Comparison of ENCODE assay signal across 1 cellular context in the genomic region with DNA sequence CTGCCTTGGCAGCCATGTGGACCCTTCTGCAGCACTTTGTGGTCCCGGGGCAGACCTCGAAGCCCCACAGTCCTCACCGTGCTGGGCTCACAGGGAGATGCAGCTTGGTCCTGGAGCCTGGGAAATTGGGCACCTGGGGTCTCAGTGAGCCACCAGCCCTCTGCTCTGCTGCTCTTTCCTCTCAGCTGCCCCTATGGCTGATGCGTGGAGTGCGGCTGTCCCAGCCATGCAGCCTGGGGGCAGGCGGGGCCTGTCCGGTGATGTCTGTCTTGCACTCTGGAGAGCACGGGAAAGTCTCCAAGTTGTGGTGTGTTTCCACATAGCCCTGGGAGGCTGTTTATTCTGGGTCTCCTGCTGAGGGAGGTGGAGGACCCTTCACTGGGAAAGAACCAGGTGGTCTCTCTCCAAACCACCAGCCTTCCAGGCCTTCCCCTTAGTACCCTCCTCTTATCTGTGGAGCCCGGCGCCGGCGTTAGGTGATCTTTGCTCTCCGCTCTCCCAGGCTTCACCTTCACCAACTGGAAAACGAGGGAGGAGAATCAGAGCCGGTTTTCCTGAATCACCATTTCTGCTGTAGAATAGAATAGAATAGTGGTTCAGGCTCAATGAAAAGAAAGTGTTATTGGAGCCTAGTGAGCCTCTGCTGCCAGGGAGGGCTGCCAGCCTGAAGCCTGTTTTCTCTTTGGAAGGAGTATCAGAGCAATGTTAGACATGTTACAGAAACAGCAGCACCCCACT.
TF ChIP-seq lines count a peak whose summit lies in the region.

No MANE protein-coding gene starts in this region.

TF ChIP-seq in HepG2, 621 proteins besides CTCF, POLR2A, EP300 and RAD21 (continued from another document):
- TF ChIP-seq, protein P1, sequence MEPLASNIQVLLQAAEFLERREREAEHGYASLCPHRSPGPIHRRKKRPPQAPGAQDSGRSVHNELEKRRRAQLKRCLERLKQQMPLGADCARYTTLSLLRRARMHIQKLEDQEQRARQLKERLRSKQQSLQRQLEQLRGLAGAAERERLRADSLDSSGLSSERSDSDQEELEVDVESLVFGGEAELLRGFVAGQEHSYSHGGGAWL (CRISPR knock-in tag; IDR thresholded peaks at IDR 0.05): no peak
- TF ChIP-seq, protein P2, sequence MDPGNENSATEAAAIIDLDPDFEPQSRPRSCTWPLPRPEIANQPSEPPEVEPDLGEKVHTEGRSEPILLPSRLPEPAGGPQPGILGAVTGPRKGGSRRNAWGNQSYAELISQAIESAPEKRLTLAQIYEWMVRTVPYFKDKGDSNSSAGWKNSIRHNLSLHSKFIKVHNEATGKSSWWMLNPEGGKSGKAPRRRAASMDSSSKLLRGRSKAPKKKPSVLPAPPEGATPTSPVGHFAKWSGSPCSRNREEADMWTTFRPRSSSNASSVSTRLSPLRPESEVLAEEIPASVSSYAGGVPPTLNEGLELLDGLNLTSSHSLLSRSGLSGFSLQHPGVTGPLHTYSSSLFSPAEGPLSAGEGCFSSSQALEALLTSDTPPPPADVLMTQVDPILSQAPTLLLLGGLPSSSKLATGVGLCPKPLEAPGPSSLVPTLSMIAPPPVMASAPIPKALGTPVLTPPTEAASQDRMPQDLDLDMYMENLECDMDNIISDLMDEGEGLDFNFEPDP (CRISPR knock-in tag; conservative IDR thresholded peaks at IDR 0.05): no peak
- TF ChIP-seq ZNF891 (CRISPR knock-in tag; IDR thresholded peaks at IDR 0.05): no peak; the same call in 1 of the 2 replicates
- TF ChIP-seq ZNF484 (CRISPR knock-in tag; IDR thresholded peaks at IDR 0.05; ENCODE audit: borderline replicate concordance, low read depth): no peak
- TF ChIP-seq RFX5 (IDR thresholded peaks at IDR 0.05; ENCODE audit: low read depth, low read length): no peak
- TF ChIP-seq MEIS2 (CRISPR knock-in tag; IDR thresholded peaks at IDR 0.05): no peak; the same call in 1 of the 2 replicates
- TF ChIP-seq ZNF33B (CRISPR knock-in tag; IDR thresholded peaks at IDR 0.05): no peak
- no peak for TF ChIP-seq ZNF24 (IDR thresholded peaks at IDR 0.05)
- TF ChIP-seq, protein P3, sequence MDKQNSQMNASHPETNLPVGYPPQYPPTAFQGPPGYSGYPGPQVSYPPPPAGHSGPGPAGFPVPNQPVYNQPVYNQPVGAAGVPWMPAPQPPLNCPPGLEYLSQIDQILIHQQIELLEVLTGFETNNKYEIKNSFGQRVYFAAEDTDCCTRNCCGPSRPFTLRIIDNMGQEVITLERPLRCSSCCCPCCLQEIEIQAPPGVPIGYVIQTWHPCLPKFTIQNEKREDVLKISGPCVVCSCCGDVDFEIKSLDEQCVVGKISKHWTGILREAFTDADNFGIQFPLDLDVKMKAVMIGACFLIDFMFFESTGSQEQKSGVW (CRISPR knock-in tag; IDR thresholded peaks at IDR 0.05; ENCODE audit: borderline replicate concordance): no peak
- no peak for TF ChIP-seq HNRNPH1 (optimal IDR thresholded peaks at IDR 0.05; ENCODE audit: low read depth, low read length)
- TF ChIP-seq ZFYVE20 (CRISPR knock-in tag; IDR thresholded peaks at IDR 0.05; ENCODE audit: borderline replicate concordance, low read depth): no peak
- TF ChIP-seq ZFP82 (CRISPR knock-in tag; IDR thresholded peaks at IDR 0.05; ENCODE audit: borderline replicate concordance): no peak
- TF ChIP-seq SOX5 (CRISPR knock-in tag; IDR thresholded peaks at IDR 0.05; ENCODE audit: borderline replicate concordance): no peak; the same call in 1 of the 2 replicates
- no peak for TF ChIP-seq SP2 (CRISPR knock-in tag; IDR thresholded peaks at IDR 0.05)
- no peak for TF ChIP-seq ARNT2 (CRISPR knock-in tag; IDR thresholded peaks at IDR 0.05; ENCODE audit: low read depth)
- no peak for TF ChIP-seq ZBTB38 (CRISPR knock-in tag; IDR thresholded peaks at IDR 0.05)
- no peak for TF ChIP-seq ZSCAN25 (CRISPR knock-in tag; IDR thresholded peaks at IDR 0.05)
- 0 out of 2 replicates have a peak, but pooled peaks have one; percentile 5 for TF ChIP-seq ZNF136 (CRISPR knock-in tag; IDR thresholded peaks at IDR 0.05; ENCODE audit: low read depth)
- TF ChIP-seq PAWR (CRISPR knock-in tag; IDR thresholded peaks at IDR 0.05; ENCODE audit: borderline replicate concordance): no peak
- TF ChIP-seq, protein P4, sequence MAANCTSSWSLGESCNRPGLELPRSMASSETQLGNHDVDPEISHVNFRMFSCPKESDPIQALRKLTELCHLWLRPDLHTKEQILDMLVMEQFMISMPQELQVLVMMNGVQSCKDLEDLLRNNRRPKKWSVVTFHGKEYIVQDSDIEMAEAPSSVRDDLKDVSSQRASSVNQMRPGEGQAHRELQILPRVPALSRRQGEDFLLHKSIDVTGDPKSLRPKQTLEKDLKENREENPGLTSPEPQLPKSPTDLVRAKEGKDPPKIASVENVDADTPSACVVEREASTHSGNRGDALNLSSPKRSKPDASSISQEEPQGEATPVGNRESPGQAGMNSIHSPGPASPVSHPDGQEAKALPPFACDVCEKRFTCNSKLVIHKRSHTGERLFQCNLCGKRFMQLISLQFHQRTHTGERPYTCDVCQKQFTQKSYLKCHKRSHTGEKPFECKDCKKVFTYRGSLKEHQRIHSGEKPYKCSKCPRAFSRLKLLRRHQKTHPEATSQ (CRISPR knock-in tag; IDR thresholded peaks at IDR 0.05; ENCODE audit: borderline replicate concordance): no peak
- no peak for TF ChIP-seq HNRNPK (IDR thresholded peaks at IDR 0.05; ENCODE audit: low read depth, low read length, poor library complexity, severe bottlenecking)
- no peak for TF ChIP-seq ZNF775 (CRISPR knock-in tag; IDR thresholded peaks at IDR 0.05; ENCODE audit: borderline replicate concordance)
- TF ChIP-seq NFYB (CRISPR knock-in tag; IDR thresholded peaks at IDR 0.05): no peak
- TF ChIP-seq RNF2 (conservative IDR thresholded peaks at IDR 0.05; ENCODE audit: low read depth): no peak
- no peak for TF ChIP-seq ZSCAN9 (CRISPR knock-in tag; IDR thresholded peaks at IDR 0.05; ENCODE audit: borderline replicate concordance)
- no peak for TF ChIP-seq ZNF790 (CRISPR knock-in tag; IDR thresholded peaks at IDR 0.05; ENCODE audit: borderline replicate concordance)
- no peak for TF ChIP-seq ZFP41 (CRISPR knock-in tag; IDR thresholded peaks at IDR 0.05; ENCODE audit: borderline replicate concordance)
- TF ChIP-seq KAT7 (CRISPR knock-in tag; IDR thresholded peaks at IDR 0.05; ENCODE audit: borderline replicate concordance): no peak
